ENCODE assay signal across 21 cellular contexts in the genomic region with DNA sequence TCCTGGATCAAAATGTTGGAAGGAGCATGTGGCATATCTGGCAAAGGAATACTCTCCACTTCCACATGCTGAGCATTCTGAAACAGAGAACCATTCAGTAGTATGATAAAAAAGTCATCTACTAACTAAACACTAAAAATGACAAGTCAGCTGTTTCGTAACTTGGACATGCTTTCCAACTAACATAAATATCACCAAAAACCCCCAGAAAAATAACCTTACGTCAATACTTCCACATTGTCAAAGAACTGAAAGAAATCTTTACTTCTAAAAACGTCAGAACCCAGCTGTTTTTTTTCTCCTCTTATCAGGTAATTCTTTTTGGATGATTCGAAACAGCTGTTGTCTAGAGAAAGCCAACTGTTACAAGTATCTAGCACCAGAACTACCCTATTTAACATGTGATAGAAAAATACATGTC. TPM values are rescaled to one million over a fixed set of nuclear protein-coding genes. Genes with fewer than 3 reads are reported as not detected.
DNase-seq lines count a peak whose midpoint lies in the region; ATAC-seq, FAIRE-seq and TF ChIP-seq lines count a peak whose summit lies in the region.
"Had no signal": no experiment of that assay in that cellular context is flagged by ENCODE, and none has a peak within 500 bp of the region (broad histone marks: within the 10 kb centered on the region; RNA-seq: fewer than 3 reads in every experiment).

No MANE protein-coding gene starts in this region.

- no peaks in the 10 kb centered on the region for H3K27me3 Mint-ChIP-seq in activated T-helper 17 cell treated with anti-CD3 and anti-CD28 coated beads, Interleukin-2, amount 50 U/mL, for 72 hours

- H3K9me3 ChIP-seq in HepG2 (ENCODE audit: low read length), result no peaks in the 10 kb centered on the region
- H3K9me3 ChIP-seq in right lobe of liver, result no peaks in the 10 kb centered on the region
- no peaks in the 10 kb centered on the region for H3K9me3 ChIP-seq in HAP-1
- H3K9me3 ChIP-seq: ascending aorta, tibial artery had no signal

- FAIRE-seq in HepG2 (lab: Jason Lieb, UNC), result no peak
- FAIRE-seq: TTC549 had no signal

- H3K36me3 ChIP-seq in HepG2 (replicated peaks in 1 of 2; ENCODE audit: control insufficient read depth in 1 of 2, insufficient read depth in 2 of 2, low read length in 2 of 2) (peaks cover 18 to 69% of the 10 kb centered on the region in 2 experiments), right lobe of liver (peaks cover 3 to 89% (median 21%) of the 10 kb centered on the region in 4 donors), HAP-1 (replicated peaks) (peaks cover 84% of the 10 kb centered on the region)

- H3K4me3 ChIP-seq in HepG2 (replicated peaks in 1 of 3; ENCODE audit: insufficient read depth in 1 of 3, low read depth in 2 of 3, low read length in 3 of 3) (no peak overlapping the region), right lobe of liver (no peak overlapping the region), HAP-1 (no peak overlapping the region)
- H3K4me3 ChIP-seq: ascending aorta, tibial artery had no signal

- H3K4me1 ChIP-seq in HepG2 (ENCODE audit: insufficient read depth, low read length) (no peaks in the 10 kb centered on the region), right lobe of liver (no peaks in the 10 kb centered on the region), HAP-1 (no peaks in the 10 kb centered on the region)
- H3K4me1 ChIP-seq: ascending aorta, tibial artery had no signal

- no TSS peak for BruUV-seq in HepG2 (replicated peaks; lab: Mats Ljungman, UMichigan)

- CTCF ChIA-PET in HepG2 (lab: Yijun Ruan, JAX; ENCODE audit: low intra/inter-chr PET ratio, low total read pairs), result no interaction called here

- H3K9me3 Mint-ChIP-seq in activated T-helper 17 cell treated with anti-CD3 and anti-CD28 coated beads, Interleukin-2, amount 50 U/mL, for 72 hours, result no peaks in the 10 kb centered on the region

- no peaks in the 10 kb centered on the region; the same call in 1 of the 2 replicates for H4K20me1 ChIP-seq in HepG2 (ENCODE audit: insufficient read depth, low read length)

- in situ Hi-C loops in HepG2 (cut with HindIII; ENCODE audit: extremely low pct_ligation_motif_present, low pct_unique_long_range_greater_than_20kb), result no loop called here
- in situ Hi-C loops in HAP-1 (cut with MboI; ENCODE audit: low sequenced_read_pairs), result loop anchor here (25.0 kb wide), 1 partner anchor 1092 kb away; a partner anchor contains a TSS

- H3K27me3 ChIP-seq in HepG2 (ENCODE audit: control insufficient read depth in 1 of 2, insufficient read depth in 2 of 2, low read length in 2 of 2) (no peaks in the 10 kb centered on the region), right lobe of liver (no peaks in the 10 kb centered on the region), HAP-1 (ENCODE audit: low read depth) (no peaks in the 10 kb centered on the region)
- H3K27me3 ChIP-seq: ascending aorta, tibial artery had no signal

- H3K27ac ChIP-seq in HepG2 (ENCODE audit: extremely low read length, insufficient read depth, low read length) (no peak overlapping the region), right lobe of liver (no peak overlapping the region)
- H3K27ac ChIP-seq: ascending aorta, tibial artery had no signal

- TF ChIP-seq RAD21 in HepG2 (CRISPR knock-in tag; IDR thresholded peaks at IDR 0.05), result no peak

- no peak overlapping the region for H3K4me2 ChIP-seq in HepG2 (ENCODE audit: low read depth, low read length)

- 93% methylated on average over 4 of the region's 4 CpGs for WGBS in HepG2 (ENCODE audit: low lambda C conversion rate)
- 55% methylated on average over 4 of the region's 4 CpGs for WGBS in right lobe of liver (ENCODE audit: insufficient coverage, low coverage, low lambda C conversion rate, missing lambda C conversion rate)

- no peak overlapping the region for H3K9ac ChIP-seq in HepG2 (ENCODE audit: insufficient read depth, low read depth, low read length)

- H3K4me3 Mint-ChIP-seq in activated T-helper 17 cell treated with anti-CD3 and anti-CD28 coated beads, Interleukin-2, amount 50 U/mL, for 72 hours, result no peak overlapping the region

- H3K36me3 Mint-ChIP-seq in activated T-helper 17 cell treated with anti-CD3 and anti-CD28 coated beads, Interleukin-2, amount 50 U/mL, for 72 hours (ENCODE audit: low read depth), result no peaks in the 10 kb centered on the region

- intact Hi-C loops in HepG2 (cut with micrococcal nuclease; ENCODE audit: unreplicated experiment) (no loop called here), right lobe of liver (cut with DNase I) (no loop called here), left cardiac atrium (cut with DNase I) (no loop called here)

- POLR2A ChIA-PET in HepG2 (lab: Yijun Ruan, JAX), result no interaction called here

- no peak overlapping the region for H2AFZ ChIP-seq in HepG2 (ENCODE audit: low read length)

- H3K27ac Mint-ChIP-seq in activated T-helper 17 cell treated with anti-CD3 and anti-CD28 coated beads, Interleukin-2, amount 50 U/mL, for 72 hours, result peak overlapping the region; percentile 8

- ATAC-seq in HepG2 (no peak), right lobe of liver (no peak), left cardiac atrium (peak; percentile 32 to 34), HG03460 (IDR thresholded peaks at IDR 0.05; ENCODE audit: unreplicated experiment) (no peak), HG03025 (IDR thresholded peaks at IDR 0.05; ENCODE audit: low FRiP score, unreplicated experiment) (no peak)
- ATAC-seq in activated T-helper 17 cell treated with anti-CD3 and anti-CD28 coated beads, Interleukin-2, amount 50 U/mL, for 72 hours (replicated peaks), result no peak
- ATAC-seq: HCT116; stimulated activated naive CD8-positive, alpha-beta T cell treated with anti-CD3 and anti-CD28 coated beads, Interleukin-15, Interleukin-2, amounts not matched to agents 100 U/mL and 50 U/mL, for 24 hours had no signal

- TF ChIP-seq CTCF in HepG2 (CRISPR knock-in tag; IDR thresholded peaks at IDR 0.05) (no peak), right lobe of liver (IDR thresholded peaks at IDR 0.05) (no peak)

- TF ChIP-seq POLR2A in HepG2 (IDR thresholded peaks at IDR 0.05; ENCODE audit: insufficient read depth in 1 of 2, low read depth in 2 of 2, low read length in 2 of 2), result no peak
- no peak for TF ChIP-seq POLR2A in right lobe of liver (IDR thresholded peaks at IDR 0.05)

- peaks cover 21% of the 10 kb centered on the region for H3K79me2 ChIP-seq in HepG2 (ENCODE audit: insufficient read depth, low read length)

- no peak for TF ChIP-seq EP300 in HepG2 (IDR thresholded peaks at IDR 0.05; ENCODE audit: low read depth in 2 of 2, low read length in 2 of 2)
- TF ChIP-seq EP300 in HepG2 (CRISPR knock-in tag; IDR thresholded peaks at IDR 0.05; ENCODE audit: borderline replicate concordance), result no peak

- DNase-seq in HepG2 (ENCODE audit: low spot score), result no peak
- no peak for DNase-seq in right lobe of liver
- DNase-seq in left cardiac atrium, result no peak
- DNase-seq in HAP-1 (ENCODE audit: low spot score in 2 of 2), result no peak
- DNase-seq: activated gamma-delta T cell treated with Interleukin-2 at 50 U/mL for 16 hours; DMS79; effector CD4-positive, alpha-beta T cell; NCI-H1436; NCI-H69; posterior cingulate gyrus; stimulated activated CD4-positive, alpha-beta T cell treated with anti-CD3 and anti-CD28 coated beads, Interleukin-1b, Interleukin-23, amount 100 ng/mL, for 48 hours; stimulated activated naive CD8-positive, alpha-beta T cell treated with anti-CD3 and anti-CD28 coated beads, Interleukin-15, Interleukin-2, amounts not matched to agents 100 U/mL and 50 U/mL, for 24 hours; tibial artery had no signal

- peaks cover 5% of the 10 kb centered on the region for H3K4me1 Mint-ChIP-seq in activated T-helper 17 cell treated with anti-CD3 and anti-CD28 coated beads, Interleukin-2, amount 50 U/mL, for 72 hours

RNA-seq across cellular contexts. Expression of a gene that starts 8.2 kb away (rescaled TPM):
- total RNA-seq in HepG2 (2016; rRNA removed; fragmentation: Illumina TruSeq; extraction: Trizol) (31.0 and 44.4 TPM in 2 replicates), right lobe of liver (10 to 100 TPM in 4 of 6 experiments, 1 to 10 TPM in 2; 8.6 to 24.9 (median 16.9) TPM), left cardiac atrium (10 to 100 TPM; 41.0 to 56.0 TPM)
- total RNA-seq in HepG2 (2016; cell fraction: cytosol; rRNA removed; fragmentation: Illumina TruSeq; extraction: Trizol; ENCODE audit: low read depth), result 6.5 and 7.2 TPM in 2 replicates
- 30.6 and 36.1 TPM in 2 replicates for total RNA-seq in HepG2 (2016; cell fraction: insoluble cytoplasmic fraction; rRNA removed; fragmentation: Illumina TruSeq; extraction: Trizol)
- 24.9 and 28.2 TPM in 2 replicates for total RNA-seq in HepG2 (2016; cell fraction: membrane; rRNA removed; fragmentation: Illumina TruSeq; extraction: Trizol)
- 27.7 and 30.7 TPM in 2 replicates for total RNA-seq in HepG2 (2016; cell fraction: nucleus; rRNA removed; fragmentation: Illumina TruSeq; extraction: Trizol)
- polyA plus RNA-seq in HepG2 (2011; rRNA removed), result 6.6 and 7.6 TPM in 2 replicates
- 3.2 and 3.3 TPM in 2 replicates for polyA plus RNA-seq in HepG2 (2011; cell fraction: cytosol; rRNA removed)
- polyA plus RNA-seq in HepG2 (2011; cell fraction: nucleus; rRNA removed), result 5.2 and 5.6 TPM in 2 replicates
- 17.5 and 40.2 TPM in 2 replicates for polyA plus RNA-seq in HepG2 (2012)
- 10.8 and 13.6 TPM in 2 replicates for polyA plus RNA-seq in HepG2 (2016; cell fraction: cytosol; fragmentation: Illumina TruSeq; extraction: Trizol; ENCODE audit: low read depth)
- polyA plus RNA-seq in HepG2 (2016; cell fraction: insoluble cytoplasmic fraction; fragmentation: Illumina TruSeq; extraction: Trizol; ENCODE audit: low read depth), result 52.7 and 58.9 TPM in 2 replicates
- 25.3 and 27.1 TPM in 2 replicates for polyA plus RNA-seq in HepG2 (2016; cell fraction: membrane; fragmentation: Illumina TruSeq; extraction: Trizol; ENCODE audit: low read depth)
- 39.7 and 45.9 TPM in 2 replicates for polyA plus RNA-seq in HepG2 (2016; cell fraction: nucleus; fragmentation: Illumina TruSeq; extraction: Trizol; ENCODE audit: insufficient read depth, low read depth)
- 4.2 and 9.5 TPM in 2 replicates for polyA minus RNA-seq in HepG2 (2011; rRNA and poly(A)+ RNA removed; ENCODE audit: low replicate concordance)
- polyA minus RNA-seq in HepG2 (2011; cell fraction: cytosol; rRNA and poly(A)+ RNA removed), result 9.1 and 10.0 TPM in 2 replicates
- polyA minus RNA-seq in HepG2 (2011; cell fraction: nucleus; rRNA and poly(A)+ RNA removed), result 26.1 and 28.3 TPM in 2 replicates
- 100 to 1,000 TPM in 1 of 2 donors, 10 to 100 TPM in 1; 87.5 to 102 TPM for total RNA-seq in activated T-helper 17 cell treated with anti-CD3 and anti-CD28 coated beads, Interleukin-2, amount 50 U/mL, for 72 hours

RNA-seq across cellular contexts. Expression of a gene that starts 8.4 kb away (rescaled TPM):
- total RNA-seq in HepG2 (2016; rRNA removed; fragmentation: Illumina TruSeq; extraction: Trizol) (1.4 and 2.3 TPM in 2 replicates), right lobe of liver (under 1 TPM; 0.37 to 0.91 (median 0.74) TPM), left cardiac atrium (1 to 10 TPM in 1 of 2 donors, under 1 TPM in 1; 0.94 to 1.1 TPM)
- 0.20 and 0.35 TPM in 2 replicates for total RNA-seq in HepG2 (2016; cell fraction: cytosol; rRNA removed; fragmentation: Illumina TruSeq; extraction: Trizol; ENCODE audit: low read depth)
- total RNA-seq in HepG2 (2016; cell fraction: insoluble cytoplasmic fraction; rRNA removed; fragmentation: Illumina TruSeq; extraction: Trizol), result 1.1 and 1.5 TPM in 2 replicates
- 0.96 and 1.1 TPM in 2 replicates for total RNA-seq in HepG2 (2016; cell fraction: membrane; rRNA removed; fragmentation: Illumina TruSeq; extraction: Trizol)
- 1.1 and 1.5 TPM in 2 replicates for total RNA-seq in HepG2 (2016; cell fraction: nucleus; rRNA removed; fragmentation: Illumina TruSeq; extraction: Trizol)
- 0.55 and 0.69 TPM in 2 replicates for polyA plus RNA-seq in HepG2 (2011; rRNA removed)
- polyA plus RNA-seq in HepG2 (2011; cell fraction: cytosol; rRNA removed), result 0.48 and 0.67 TPM in 2 replicates
- polyA plus RNA-seq in HepG2 (2011; cell fraction: nucleus; rRNA removed), result 0.16 and 0.23 TPM in 2 replicates
- 1.2 and 1.5 TPM in 2 replicates for polyA plus RNA-seq in HepG2 (2012)
- 0.35 and 0.53 TPM in 2 replicates for polyA plus RNA-seq in HepG2 (2016; cell fraction: cytosol; fragmentation: Illumina TruSeq; extraction: Trizol; ENCODE audit: low read depth)
- 1.7 and 2.0 TPM in 2 replicates for polyA plus RNA-seq in HepG2 (2016; cell fraction: insoluble cytoplasmic fraction; fragmentation: Illumina TruSeq; extraction: Trizol; ENCODE audit: low read depth)
- polyA plus RNA-seq in HepG2 (2016; cell fraction: membrane; fragmentation: Illumina TruSeq; extraction: Trizol; ENCODE audit: low read depth), result 0.50 and 0.56 TPM in 2 replicates
- polyA plus RNA-seq in HepG2 (2016; cell fraction: nucleus; fragmentation: Illumina TruSeq; extraction: Trizol; ENCODE audit: insufficient read depth, low read depth), result 1.4 and 1.8 TPM in 2 replicates
- polyA minus RNA-seq in HepG2 (2011; rRNA and poly(A)+ RNA removed; ENCODE audit: low replicate concordance), result 0.33 and 0.72 TPM in 2 replicates
- 0.49 and 0.53 TPM in 2 replicates for polyA minus RNA-seq in HepG2 (2011; cell fraction: cytosol; rRNA and poly(A)+ RNA removed)
- polyA minus RNA-seq in HepG2 (2011; cell fraction: nucleus; rRNA and poly(A)+ RNA removed), result 0.37 and 0.52 TPM in 2 replicates
- 1 to 10 TPM; 2.6 to 3.7 TPM for total RNA-seq in activated T-helper 17 cell treated with anti-CD3 and anti-CD28 coated beads, Interleukin-2, amount 50 U/mL, for 72 hours
- total RNA-seq: ascending aorta had no signal

RNA-seq across cellular contexts. Expression of a gene that starts 18.9 kb away (rescaled TPM):
- 0.11 and 0.42 TPM in 2 replicates for total RNA-seq in HepG2 (2016; rRNA removed; fragmentation: Illumina TruSeq; extraction: Trizol)
- not detected in 2 replicates for total RNA-seq in HepG2 (2016; cell fraction: cytosol; rRNA removed; fragmentation: Illumina TruSeq; extraction: Trizol; ENCODE audit: low read depth)
- 0.25 and 0.30 TPM in 2 replicates for total RNA-seq in HepG2 (2016; cell fraction: insoluble cytoplasmic fraction; rRNA removed; fragmentation: Illumina TruSeq; extraction: Trizol)
- total RNA-seq in HepG2 (2016; cell fraction: membrane; rRNA removed; fragmentation: Illumina TruSeq; extraction: Trizol), result 0.09 TPM in 1 of 2 replicates, not detected in the other
- 0.65 and 0.78 TPM in 2 replicates for total RNA-seq in HepG2 (2016; cell fraction: nucleus; rRNA removed; fragmentation: Illumina TruSeq; extraction: Trizol)
- 0.14 and 0.29 TPM in 2 replicates for polyA plus RNA-seq in HepG2 (2011; rRNA removed)
- polyA plus RNA-seq in HepG2 (2011; cell fraction: cytosol; rRNA removed), result 0.07 and 0.18 TPM in 2 replicates
- polyA plus RNA-seq in HepG2 (2011; cell fraction: nucleus; rRNA removed), result 0.10 and 0.26 TPM in 2 replicates
- 0.31 and 0.62 TPM in 2 replicates for polyA plus RNA-seq in HepG2 (2012)
- 0.05 TPM in 1 of 2 replicates, not detected in the other for polyA plus RNA-seq in HepG2 (2016; cell fraction: cytosol; fragmentation: Illumina TruSeq; extraction: Trizol; ENCODE audit: low read depth)
- 0.11 and 0.22 TPM in 2 replicates for polyA plus RNA-seq in HepG2 (2016; cell fraction: insoluble cytoplasmic fraction; fragmentation: Illumina TruSeq; extraction: Trizol; ENCODE audit: low read depth)
- polyA plus RNA-seq in HepG2 (2016; cell fraction: membrane; fragmentation: Illumina TruSeq; extraction: Trizol; ENCODE audit: low read depth), result not detected in 2 replicates
- 0.64 and 0.79 TPM in 2 replicates for polyA plus RNA-seq in HepG2 (2016; cell fraction: nucleus; fragmentation: Illumina TruSeq; extraction: Trizol; ENCODE audit: insufficient read depth, low read depth)
- not detected in 2 replicates for polyA minus RNA-seq in HepG2 (2011; rRNA and poly(A)+ RNA removed; ENCODE audit: low replicate concordance)
- polyA minus RNA-seq in HepG2 (2011; cell fraction: cytosol; rRNA and poly(A)+ RNA removed), result 0.30 TPM in 1 of 2 replicates, not detected in the other
- polyA minus RNA-seq in HepG2 (2011; cell fraction: nucleus; rRNA and poly(A)+ RNA removed), result 1.6 and 2.1 TPM in 2 replicates
- total RNA-seq in right lobe of liver, result under 1 TPM in 5 of 6 experiments, not detected in 1; 0.24 to 0.68 (median 0.40) TPM
- total RNA-seq in activated T-helper 17 cell treated with anti-CD3 and anti-CD28 coated beads, Interleukin-2, amount 50 U/mL, for 72 hours, result not detected
- total RNA-seq in left cardiac atrium, result under 1 TPM; 0.29 to 0.44 TPM
- total RNA-seq: cerebellum had no signal

RNA-seq across cellular contexts. Expression of a gene that starts 48.3 kb away (rescaled TPM):
- total RNA-seq in HepG2 (2016; rRNA removed; fragmentation: Illumina TruSeq; extraction: Trizol) (12.0 and 20.3 TPM in 2 replicates), right lobe of liver (10 to 100 TPM; 19.6 to 43.5 (median 25.1) TPM), left cardiac atrium (10 to 100 TPM in 1 of 2 donors, 1 to 10 TPM in 1; 5.4 to 11.8 TPM)
- total RNA-seq in HepG2 (2016; cell fraction: cytosol; rRNA removed; fragmentation: Illumina TruSeq; extraction: Trizol; ENCODE audit: low read depth), result 2.1 and 3.7 TPM in 2 replicates
- 14.3 and 18.9 TPM in 2 replicates for total RNA-seq in HepG2 (2016; cell fraction: insoluble cytoplasmic fraction; rRNA removed; fragmentation: Illumina TruSeq; extraction: Trizol)
- total RNA-seq in HepG2 (2016; cell fraction: membrane; rRNA removed; fragmentation: Illumina TruSeq; extraction: Trizol), result 6.7 and 6.9 TPM in 2 replicates
- total RNA-seq in HepG2 (2016; cell fraction: nucleus; rRNA removed; fragmentation: Illumina TruSeq; extraction: Trizol), result 20.5 and 23.4 TPM in 2 replicates
- polyA plus RNA-seq in HepG2 (2011; rRNA removed), result 15.9 and 17.6 TPM in 2 replicates
- 14.2 and 16.4 TPM in 2 replicates for polyA plus RNA-seq in HepG2 (2011; cell fraction: cytosol; rRNA removed)
- 8.0 and 8.2 TPM in 2 replicates for polyA plus RNA-seq in HepG2 (2011; cell fraction: nucleus; rRNA removed)
- 5.3 and 10.8 TPM in 2 replicates for polyA plus RNA-seq in HepG2 (2012)
- polyA plus RNA-seq in HepG2 (2016; cell fraction: cytosol; fragmentation: Illumina TruSeq; extraction: Trizol; ENCODE audit: low read depth), result 0.87 and 1.2 TPM in 2 replicates
- polyA plus RNA-seq in HepG2 (2016; cell fraction: insoluble cytoplasmic fraction; fragmentation: Illumina TruSeq; extraction: Trizol; ENCODE audit: low read depth), result 8.3 and 8.9 TPM in 2 replicates
- polyA plus RNA-seq in HepG2 (2016; cell fraction: membrane; fragmentation: Illumina TruSeq; extraction: Trizol; ENCODE audit: low read depth), result 2.2 and 2.3 TPM in 2 replicates
- 13.4 and 17.8 TPM in 2 replicates for polyA plus RNA-seq in HepG2 (2016; cell fraction: nucleus; fragmentation: Illumina TruSeq; extraction: Trizol; ENCODE audit: insufficient read depth, low read depth)
- 29.3 TPM in 1 of 2 replicates, not detected in the other for polyA minus RNA-seq in HepG2 (2011; rRNA and poly(A)+ RNA removed; ENCODE audit: low replicate concordance)
- 9.1 and 10.9 TPM in 2 replicates for polyA minus RNA-seq in HepG2 (2011; cell fraction: cytosol; rRNA and poly(A)+ RNA removed)
- polyA minus RNA-seq in HepG2 (2011; cell fraction: nucleus; rRNA and poly(A)+ RNA removed), result 35.9 and 36.7 TPM in 2 replicates
- not detected for total RNA-seq in activated T-helper 17 cell treated with anti-CD3 and anti-CD28 coated beads, Interleukin-2, amount 50 U/mL, for 72 hours
- polyA plus RNA-seq: neural cell had no signal

Comparison
In these comparisons a context has a peak if more than half of its experiments do, and no peak if none do; other contexts are left out.
1. ATAC-seq: peak in left cardiac atrium (2 of 2); none in HepG2 (single experiment), right lobe of liver (0 of 4), activated T-helper 17 cell treated with anti-CD3 and anti-CD28 coated beads, Interleukin-2, amount 50 U/mL, for 72 hours (single experiment), HG03460 (single experiment) and HG03025 (single experiment).